25 cellular contexts compared by ENCODE assay signal in the genomic region with DNA sequence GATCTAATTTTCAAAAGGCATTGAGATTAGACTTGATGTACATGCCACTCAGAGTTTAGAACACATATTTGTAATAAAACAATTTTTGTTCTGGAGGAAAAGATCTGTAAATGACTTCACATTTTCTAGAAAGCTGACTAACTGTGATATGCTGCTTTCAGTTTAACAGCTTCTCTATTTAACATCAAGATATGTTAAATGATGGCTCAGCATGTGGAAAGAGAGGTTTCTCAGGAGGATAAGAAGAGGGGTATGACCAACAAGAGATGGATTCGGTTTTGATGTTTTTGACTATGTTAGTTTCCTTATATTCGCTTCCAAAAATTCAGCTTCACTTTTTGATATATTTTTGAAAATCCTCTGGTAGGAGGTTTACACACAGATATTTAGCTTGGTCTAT.
DNase-seq lines count a peak whose midpoint lies in the region; ATAC-seq, FAIRE-seq and TF ChIP-seq lines count a peak whose summit lies in the region.
"Had no signal": no experiment of that assay in that cellular context is flagged by ENCODE, and none has a peak within 500 bp of the region (broad histone marks: within the 10 kb centered on the region; RNA-seq: fewer than 3 reads in every experiment).

No MANE protein-coding gene starts in this region.

- H3K36me3 Mint-ChIP-seq in astrocyte (ENCODE audit: low read depth, unreplicated experiment): no peaks in the 10 kb centered on the region
- H3K36me3 Mint-ChIP-seq: CD14-positive monocyte; CD4-positive, alpha-beta memory T cell; CD4-positive, CD25-positive, alpha-beta regulatory T cell; CD8-positive, alpha-beta memory T cell had no signal

- no peak overlapping the region for H2AFZ ChIP-seq in astrocyte (ENCODE audit: low read depth, low read length)

- H3K4me2 ChIP-seq in astrocyte (ENCODE audit: low read length): no peak overlapping the region
- H3K4me2 ChIP-seq: BLaER1 had no signal

- H3K9me3 Mint-ChIP-seq in astrocyte (ENCODE audit: unreplicated experiment): no peaks in the 10 kb centered on the region

- no peak for TF ChIP-seq CTCF in astrocyte (IDR thresholded peaks at IDR 0.05; ENCODE audit: insufficient read depth, low read depth, low read length)

- no peak overlapping the region for H3K27ac Mint-ChIP-seq in astrocyte (ENCODE audit: unreplicated experiment)
- H3K27ac Mint-ChIP-seq: CD14-positive monocyte; CD4-positive, alpha-beta memory T cell; CD4-positive, CD25-positive, alpha-beta regulatory T cell; CD8-positive, alpha-beta memory T cell had no signal

- no peaks in the 10 kb centered on the region for H3K36me3 ChIP-seq in astrocyte (ENCODE audit: insufficient read depth, low read length)
- H3K36me3 ChIP-seq: BE2C, BLaER1 had no signal

- no peaks in the 10 kb centered on the region for H3K4me1 Mint-ChIP-seq in astrocyte (ENCODE audit: low read depth, unreplicated experiment)
- H3K4me1 Mint-ChIP-seq: CD14-positive monocyte; CD4-positive, alpha-beta memory T cell; CD4-positive, CD25-positive, alpha-beta regulatory T cell; CD8-positive, alpha-beta memory T cell had no signal

- H3K79me2 ChIP-seq in astrocyte (ENCODE audit: insufficient read depth, low read length): no peaks in the 10 kb centered on the region

- peak; percentile 93 for FAIRE-seq in astrocyte (lab: Jason Lieb, UNC)
- peak; percentile 92 for FAIRE-seq in colon (lab: Jason Lieb, UNC)
- FAIRE-seq: A204.1, GM12878, GM12892, GM18507 had no signal

- H3K9me3 ChIP-seq in astrocyte (ENCODE audit: insufficient read depth, low read depth, low read length): no peaks in the 10 kb centered on the region
- H3K9me3 ChIP-seq: BE2C, BLaER1 had no signal

- peak; percentile 63 for DNase-seq in OCI-M1 (lab: John Stamatoyannopoulos, UW)
- no peak for DNase-seq in astrocyte (ENCODE audit: low read depth)
- no peak for DNase-seq in activated CD4-positive, alpha-beta T cell treated with anti-CD3 and anti-CD28 coated beads for 48 hours
- DNase-seq: 8988T; ACHN; BE2C; C1 segment of cervical spinal cord; CD4-positive, alpha-beta memory T cell; CD4-positive, CD25-positive, alpha-beta regulatory T cell; CD8-positive, alpha-beta memory T cell; COR-L47; DMS 273 treated with DMSO at 0.1 percent for 48 hours; DMS153; DMS79; DND-41; EL; GDM1 had no signal

- no peaks in the 10 kb centered on the region for H4K20me1 ChIP-seq in astrocyte (ENCODE audit: insufficient read depth, low read length)
- H4K20me1 ChIP-seq: BLaER1 had no signal

- H3K4me3 ChIP-seq in astrocyte (ENCODE audit: insufficient read depth, low read depth, low read length): no peak overlapping the region
- H3K4me3 ChIP-seq: BLaER1, GM12878 had no signal

- H3K27me3 ChIP-seq in astrocyte (ENCODE audit: insufficient read depth, low read length): no peaks in the 10 kb centered on the region
- H3K27me3 ChIP-seq: BE2C, BLaER1 had no signal

- H3K4me1 ChIP-seq in astrocyte (ENCODE audit: insufficient read depth, low read length): no peaks in the 10 kb centered on the region
- H3K4me1 ChIP-seq: BE2C, BLaER1 had no signal

- no peak overlapping the region for H3K4me3 Mint-ChIP-seq in astrocyte (ENCODE audit: unreplicated experiment)
- H3K4me3 Mint-ChIP-seq: CD14-positive monocyte; CD4-positive, alpha-beta memory T cell; CD4-positive, CD25-positive, alpha-beta regulatory T cell; CD8-positive, alpha-beta memory T cell had no signal

- ATAC-seq in GM21737 (IDR thresholded peaks at IDR 0.05; ENCODE audit: unreplicated experiment): no peak
- ATAC-seq: GM12878 had no signal

- no peak overlapping the region for H3K9ac ChIP-seq in astrocyte (ENCODE audit: low read length)
- H3K9ac ChIP-seq: BLaER1 had no signal

- no peak overlapping the region for H3K27ac ChIP-seq in astrocyte (ENCODE audit: low read depth, low read length)
- H3K27ac ChIP-seq: BLaER1 had no signal

- no peaks in the 10 kb centered on the region for H3K27me3 Mint-ChIP-seq in astrocyte (ENCODE audit: low read depth, unreplicated experiment)
- H3K27me3 Mint-ChIP-seq: CD4-positive, alpha-beta memory T cell; CD4-positive, CD25-positive, alpha-beta regulatory T cell had no signal
